ENCODE assay signal across 17 cellular contexts in the genomic region with DNA sequence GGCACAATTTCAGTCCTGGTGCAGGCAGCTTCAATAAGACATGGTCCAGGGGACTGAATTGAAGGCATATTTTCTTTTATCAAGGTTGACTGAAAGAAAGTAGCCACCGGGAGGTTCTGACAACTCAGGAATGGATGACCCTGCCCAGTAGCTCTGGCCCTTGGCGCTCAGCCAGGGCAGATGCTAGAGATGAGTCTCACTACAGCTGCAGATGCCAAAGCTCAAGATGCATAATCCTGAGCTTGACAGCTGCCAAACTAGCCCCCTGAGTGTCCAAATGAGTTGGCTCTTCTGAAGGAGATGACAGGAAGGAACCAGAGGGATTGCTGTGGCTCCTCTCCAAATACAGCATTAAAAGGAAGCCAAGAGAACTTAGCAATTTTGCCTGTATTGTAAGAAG.
"Had no signal": no experiment of that assay in that cellular context is flagged by ENCODE, and none has a peak within 500 bp of the region (broad histone marks: within the 10 kb centered on the region; RNA-seq: fewer than 3 reads in every experiment).

No MANE protein-coding gene starts in this region.

- H3K4me1 ChIP-seq: esophagus muscularis mucosa, psoas muscle, sigmoid colon, suprapubic skin, upper lobe of left lung had no signal

- DNase-seq: activated CD4-positive, alpha-beta T cell treated with anti-CD3 and anti-CD28 coated beads for 48 hours; activated CD8-positive, alpha-beta memory T cell treated with anti-CD3 and anti-CD28 coated beads for 24 hours; activated naive CD4-positive, alpha-beta T cell treated with Interleukin-2 at 50 U/mL for 16 hours; activated naive CD8-positive, alpha-beta T cell treated with anti-CD3 and anti-CD28 coated beads, Interleukin-2, amount 50 U/mL, for 24 hours; dorsolateral prefrontal cortex; head of caudate nucleus; left colon; nephron progenitor cell; sigmoid colon; stimulated activated CD4-positive, alpha-beta T cell treated with anti-CD3 and anti-CD28 coated beads, Interleukin-2, amount 100 ng/mL, for 48 hours; stimulated activated naive CD8-positive, alpha-beta T cell treated with anti-CD3 and anti-CD28 coated beads, Interleukin-15, Interleukin-2, amounts not matched to agents 100 U/mL and 50 U/mL, for 24 hours; upper lobe of left lung had no signal

- H3K36me3 Mint-ChIP-seq: memory B cell, WTC11 had no signal

- H3K4me3 Mint-ChIP-seq: activated naive CD8-positive, alpha-beta T cell treated with anti-CD3 and anti-CD28 coated beads, Interleukin-2, amount 50 U/mL, for 24 hours; memory B cell; nephron progenitor cell; WTC11 had no signal

- H3K27ac Mint-ChIP-seq: activated naive CD8-positive, alpha-beta T cell treated with anti-CD3 and anti-CD28 coated beads, Interleukin-2, amount 50 U/mL, for 24 hours; memory B cell; nephron progenitor cell; WTC11 had no signal

- ATAC-seq: activated naive CD8-positive, alpha-beta T cell treated with anti-CD3 and anti-CD28 coated beads, Interleukin-2, amount 50 U/mL, for 24 hours; left colon; psoas muscle; stimulated activated naive CD8-positive, alpha-beta T cell treated with anti-CD3 and anti-CD28 coated beads, Interleukin-15, Interleukin-2, amounts not matched to agents 100 U/mL and 50 U/mL, for 24 hours; WTC11 had no signal

- H3K27me3 ChIP-seq: sigmoid colon, suprapubic skin, upper lobe of left lung had no signal

- H3K27ac ChIP-seq: dorsolateral prefrontal cortex, esophagus muscularis mucosa, psoas muscle, sigmoid colon, suprapubic skin, upper lobe of left lung had no signal

- H3K36me3 ChIP-seq: esophagus muscularis mucosa, sigmoid colon, suprapubic skin, upper lobe of left lung had no signal

- H3K4me3 ChIP-seq: dorsolateral prefrontal cortex, esophagus muscularis mucosa, psoas muscle, sigmoid colon, suprapubic skin, upper lobe of left lung had no signal

- H3K9me3 ChIP-seq: esophagus muscularis mucosa, psoas muscle, sigmoid colon, suprapubic skin, upper lobe of left lung had no signal

- H3K27me3 Mint-ChIP-seq: activated naive CD8-positive, alpha-beta T cell treated with anti-CD3 and anti-CD28 coated beads, Interleukin-2, amount 50 U/mL, for 24 hours; memory B cell had no signal

- H3K9me3 Mint-ChIP-seq: activated naive CD8-positive, alpha-beta T cell treated with anti-CD3 and anti-CD28 coated beads, Interleukin-2, amount 50 U/mL, for 24 hours; memory B cell; nephron progenitor cell; WTC11 had no signal

- H3K4me1 Mint-ChIP-seq: activated naive CD8-positive, alpha-beta T cell treated with anti-CD3 and anti-CD28 coated beads, Interleukin-2, amount 50 U/mL, for 24 hours; memory B cell; nephron progenitor cell had no signal
